ENCODE assay signal across 8 cellular contexts in the genomic region with DNA sequence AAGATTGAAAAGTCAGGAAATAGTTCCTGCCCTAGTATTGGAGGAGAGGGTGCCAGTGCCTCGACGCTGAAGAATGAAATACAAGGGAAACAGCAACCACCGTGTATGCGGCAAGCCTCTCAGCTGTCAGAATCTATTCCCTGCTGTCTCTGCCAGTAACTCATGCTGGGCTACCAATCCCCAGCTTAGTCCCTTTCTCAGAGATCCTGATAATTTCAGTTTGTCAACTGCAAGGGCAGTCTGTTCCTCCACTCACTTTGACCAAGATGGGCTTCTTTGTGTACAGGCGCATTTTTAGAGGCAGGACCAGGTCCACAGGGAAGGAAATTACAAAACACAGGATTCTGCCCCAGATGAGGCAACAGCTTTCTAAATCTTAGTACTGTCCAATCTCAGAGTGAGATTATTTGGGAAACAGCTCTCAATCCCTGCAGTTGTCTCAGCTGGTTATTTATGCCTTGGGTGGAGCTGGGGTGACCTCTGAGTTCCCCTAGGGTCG. TPM values are rescaled to one million over a fixed set of nuclear protein-coding genes. Genes with fewer than 3 reads are reported as not detected.
DNase-seq lines count a peak whose midpoint lies in the region; ATAC-seq and TF ChIP-seq lines count a peak whose summit lies in the region.
"Had no signal": no experiment of that assay in that cellular context is flagged by ENCODE, and none has a peak within 500 bp of the region (broad histone marks: within the 10 kb centered on the region; RNA-seq: fewer than 3 reads in every experiment).

No MANE protein-coding gene starts in this region.

- H3K27ac ChIP-seq in PC-9 (peak overlapping the region; percentile 91), esophagus muscularis mucosa (replicated peaks in 1 of 4) (peak overlapping the region; percentile 78 to 85 (median 82)), gastrocnemius medialis (peak overlapping the region; percentile 66 to 80 (median 76))

- DNase-seq in G401 (ENCODE audit: low spot score) (peak; percentile 34), PC-9 (no peak), esophagus muscularis mucosa (ENCODE audit: extremely low spot score) (no peak), gastrocnemius medialis (peak in 1 of 2 donors; percentile 29), putamen (ENCODE audit: low spot score) (no peak)
- DNase-seq: NCI-H2029 treated with DMSO at 0.1 percent for 48 hours had no signal

- in situ Hi-C loops in G401 (cut with HindIII; ENCODE audit: low sequenced_read_pairs) (no loop called here), gastrocnemius medialis (cut with MboI; ENCODE audit: low sequenced_read_pairs in 4 of 4) (no loop called here)

- H3K4me3 ChIP-seq in PC-9 (peak overlapping the region; percentile 99), esophagus muscularis mucosa (peak overlapping the region in 3 of 4 donors; percentile 60 to 72 (median 62)), gastrocnemius medialis (peak overlapping the region in 2 of 4 donors; percentile 17 to 57)

- peak overlapping the region; percentile 97 for H3K4me2 ChIP-seq in PC-9

- CTCF ChIA-PET in PC-9 (lab: Charles Lee): interaction anchor here (0.8 to 1.0 kb wide), 3 partner anchors 19 to 327 kb away, joined by 4 read pairs; a partner anchor contains a TSS

- WGBS in esophagus muscularis mucosa: 63% methylated on average over 6 of the region's 6 CpGs

- H3K79me2 ChIP-seq in PC-9 (ENCODE audit: low read depth): peaks cover 90% of the 10 kb centered on the region

- peaks cover 70% of the 10 kb centered on the region for H3F3A ChIP-seq in PC-9 (ENCODE audit: insufficient read depth, low read depth)

- peaks cover 54% of the 10 kb centered on the region for H4K20me1 ChIP-seq in PC-9 (ENCODE audit: insufficient read depth)

- H3K27me3 ChIP-seq in PC-9 (ENCODE audit: insufficient read depth, low read depth) (no peaks in the 10 kb centered on the region), esophagus muscularis mucosa (no peaks in the 10 kb centered on the region), gastrocnemius medialis (no peaks in the 10 kb centered on the region)

- no peak overlapping the region for H2AFZ ChIP-seq in PC-9

- H3K4me1 ChIP-seq in PC-9 (replicated peaks; ENCODE audit: insufficient read depth) (peaks cover 57% of the 10 kb centered on the region), esophagus muscularis mucosa (peaks cover 17 to 67% (median 38%) of the 10 kb centered on the region in 4 donors), gastrocnemius medialis (peaks cover 19 to 27% of the 10 kb centered on the region in 2 donors)

- ATAC-seq in gastrocnemius medialis (peak in 1 of 2 donors; percentile 6), HG03108 (IDR thresholded peaks at IDR 0.05; ENCODE audit: unreplicated experiment) (no peak), HG02678 (IDR thresholded peaks at IDR 0.05; ENCODE audit: unreplicated experiment) (no peak)

- H3K9me3 ChIP-seq in PC-9 (ENCODE audit: insufficient read depth, low read depth) (no peaks in the 10 kb centered on the region), esophagus muscularis mucosa (no peaks in the 10 kb centered on the region), gastrocnemius medialis (no peaks in the 10 kb centered on the region)

- intact Hi-C loops in PC-9 (cut with micrococcal nuclease; ENCODE audit: unreplicated experiment) (no loop called here), esophagus muscularis mucosa (cut with DNase I) (no loop called here), gastrocnemius medialis (cut with DNase I; ENCODE audit: low total_unique reads) (no loop called here)

- peaks cover 51% of the 10 kb centered on the region for H3K36me3 ChIP-seq in PC-9 (ENCODE audit: low read depth)
- peaks cover 0 to under 1% (median 0%) of the 10 kb centered on the region in 4 donors for H3K36me3 ChIP-seq in esophagus muscularis mucosa
- no peaks in the 10 kb centered on the region for H3K36me3 ChIP-seq in gastrocnemius medialis

- no TSS peak for BruUV-seq in PC-9 (replicated peaks; lab: Mats Ljungman, UMichigan)

- no peaks in the 10 kb centered on the region for H3K9me2 ChIP-seq in PC-9 (ENCODE audit: insufficient read depth)

- TF ChIP-seq CTCF in PC-9 (conservative IDR thresholded peaks at IDR 0.05) (no peak), esophagus muscularis mucosa (IDR thresholded peaks at IDR 0.05) (no peak), gastrocnemius medialis (IDR thresholded peaks at IDR 0.05 in 4 of 5, conservative IDR thresholded peaks at IDR 0.05 in 1 of 5) (no peak)

- TF ChIP-seq EP300 in esophagus muscularis mucosa (IDR thresholded peaks at IDR 0.05): no peak

- POLR2A ChIA-PET in PC-9 (lab: Charles Lee; ENCODE audit: unreplicated experiment): interaction anchor here (0.6 to 0.8 kb wide), 2 partner anchors 17 to 205 kb away, joined by 7 to 8 read pairs; no protein-coding TSS in a partner anchor

- no peak for TF ChIP-seq POLR2A in esophagus muscularis mucosa (IDR thresholded peaks at IDR 0.05; ENCODE audit: low read depth)
- no peak for TF ChIP-seq POLR2A in gastrocnemius medialis (IDR thresholded peaks at IDR 0.05)

RNA-seq across cellular contexts. Expression of a gene that starts 1.3 kb away (rescaled TPM):
- 380 and 386 TPM in 2 replicates for total RNA-seq in G401 (2014; rRNA removed; shearing (Covaris generic))
- total RNA-seq in PC-9 (2021) (837 and 853 TPM in 2 replicates), esophagus muscularis mucosa (100 to 1,000 TPM in 2 of 4 donors, 10 to 100 TPM in 2; 54.5 to 114 (median 96.3) TPM), gastrocnemius medialis (10 to 100 TPM; 39.1 to 59.8 (median 49.4) TPM)

RNA-seq across cellular contexts. Expression of a gene that starts 29.7 kb away (rescaled TPM):
- 134 and 158 TPM in 2 replicates for total RNA-seq in G401 (2014; rRNA removed; shearing (Covaris generic))
- 66.9 and 93.2 TPM in 2 replicates for total RNA-seq in PC-9 (2021)
- total RNA-seq in esophagus muscularis mucosa: 10 to 100 TPM; 22.4 to 39.2 (median 30.3) TPM
- 10 to 100 TPM; 19.2 to 30.9 (median 24.2) TPM for total RNA-seq in gastrocnemius medialis

RNA-seq across cellular contexts. Expression of a gene that starts 37.1 kb away (rescaled TPM):
- total RNA-seq in G401 (2014; rRNA removed; shearing (Covaris generic)): 12.4 and 24.3 TPM in 2 replicates
- total RNA-seq in PC-9 (2021) (38.8 and 46.4 TPM in 2 replicates), esophagus muscularis mucosa (10 to 100 TPM; 21.9 to 32.8 (median 27.8) TPM), gastrocnemius medialis (10 to 100 TPM; 29.4 to 35.6 (median 31.8) TPM)
